1 cellular context compared by ENCODE assay signal in the genomic region with DNA sequence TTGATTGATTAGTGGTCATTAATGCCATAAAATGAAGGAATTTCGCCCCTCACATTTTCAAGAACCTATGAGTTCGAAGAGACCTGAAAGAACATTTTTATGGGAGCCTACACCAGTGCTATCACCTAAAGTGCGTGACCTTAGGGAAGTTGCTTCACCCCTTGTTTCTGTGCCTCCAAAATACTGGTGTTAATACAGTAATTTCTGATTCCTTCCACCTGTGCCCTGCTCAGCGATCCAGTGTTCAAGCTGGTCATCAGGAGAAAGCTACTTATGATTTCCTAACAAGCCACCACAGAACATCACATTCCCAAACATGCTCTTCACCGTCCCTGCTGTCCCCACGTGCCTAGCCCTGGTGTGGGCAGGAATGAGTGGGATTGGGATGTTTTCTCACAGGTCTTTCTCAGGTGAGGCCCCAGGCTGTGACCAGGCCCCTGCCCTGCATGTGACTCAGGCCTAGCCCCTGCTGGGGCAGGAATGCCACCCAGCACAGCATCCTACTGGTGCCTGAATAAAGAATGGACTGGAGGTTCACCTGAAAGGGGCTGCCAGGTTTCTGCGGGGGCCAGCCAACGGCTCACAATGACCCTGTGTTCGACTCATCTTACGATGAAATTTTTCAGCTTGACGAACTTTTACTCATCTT.
A peak's percentile ranks its signal among the peaks of the same experiment; 100 is the strongest.
TF ChIP-seq lines count a peak whose summit lies in the region.

No MANE protein-coding gene starts in this region.

TF ChIP-seq in H1, 55 proteins besides CTCF, POLR2A, EP300 and RAD21:
- no peak for TF ChIP-seq CREB1 (IDR thresholded peaks at IDR 0.05)
- no peak for TF ChIP-seq CHD7 (IDR thresholded peaks at IDR 0.05; ENCODE audit: insufficient replicate concordance, low read length)
- TF ChIP-seq GTF2F1 (IDR thresholded peaks at IDR 0.05; ENCODE audit: borderline replicate concordance, low read depth, low read length), result no peak
- TF ChIP-seq, protein P1, sequence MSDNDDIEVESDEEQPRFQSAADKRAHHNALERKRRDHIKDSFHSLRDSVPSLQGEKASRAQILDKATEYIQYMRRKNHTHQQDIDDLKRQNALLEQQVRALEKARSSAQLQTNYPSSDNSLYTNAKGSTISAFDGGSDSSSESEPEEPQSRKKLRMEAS (IDR thresholded peaks at IDR 0.05), result 0 out of 2 replicates have a peak, but pooled peaks have one; percentile 37
- no peak for TF ChIP-seq SP4 (IDR thresholded peaks at IDR 0.05; ENCODE audit: low read length)
- no peak for TF ChIP-seq POLR2AphosphoS5 (IDR thresholded peaks at IDR 0.05; ENCODE audit: low read depth, low read length)
- TF ChIP-seq TEAD4 (IDR thresholded peaks at IDR 0.05; ENCODE audit: low read depth, low read length), result peak; percentile 91
- TF ChIP-seq, protein P2, sequence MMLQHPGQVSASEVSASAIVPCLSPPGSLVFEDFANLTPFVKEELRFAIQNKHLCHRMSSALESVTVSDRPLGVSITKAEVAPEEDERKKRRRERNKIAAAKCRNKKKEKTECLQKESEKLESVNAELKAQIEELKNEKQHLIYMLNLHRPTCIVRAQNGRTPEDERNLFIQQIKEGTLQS (IDR thresholded peaks at IDR 0.05; ENCODE audit: insufficient read depth, low read depth, low read length), result no peak
- TF ChIP-seq ASH2L (IDR thresholded peaks at IDR 0.05; ENCODE audit: low read length), result no peak
